8 cellular contexts compared by ENCODE assay signal in the genomic region with DNA sequence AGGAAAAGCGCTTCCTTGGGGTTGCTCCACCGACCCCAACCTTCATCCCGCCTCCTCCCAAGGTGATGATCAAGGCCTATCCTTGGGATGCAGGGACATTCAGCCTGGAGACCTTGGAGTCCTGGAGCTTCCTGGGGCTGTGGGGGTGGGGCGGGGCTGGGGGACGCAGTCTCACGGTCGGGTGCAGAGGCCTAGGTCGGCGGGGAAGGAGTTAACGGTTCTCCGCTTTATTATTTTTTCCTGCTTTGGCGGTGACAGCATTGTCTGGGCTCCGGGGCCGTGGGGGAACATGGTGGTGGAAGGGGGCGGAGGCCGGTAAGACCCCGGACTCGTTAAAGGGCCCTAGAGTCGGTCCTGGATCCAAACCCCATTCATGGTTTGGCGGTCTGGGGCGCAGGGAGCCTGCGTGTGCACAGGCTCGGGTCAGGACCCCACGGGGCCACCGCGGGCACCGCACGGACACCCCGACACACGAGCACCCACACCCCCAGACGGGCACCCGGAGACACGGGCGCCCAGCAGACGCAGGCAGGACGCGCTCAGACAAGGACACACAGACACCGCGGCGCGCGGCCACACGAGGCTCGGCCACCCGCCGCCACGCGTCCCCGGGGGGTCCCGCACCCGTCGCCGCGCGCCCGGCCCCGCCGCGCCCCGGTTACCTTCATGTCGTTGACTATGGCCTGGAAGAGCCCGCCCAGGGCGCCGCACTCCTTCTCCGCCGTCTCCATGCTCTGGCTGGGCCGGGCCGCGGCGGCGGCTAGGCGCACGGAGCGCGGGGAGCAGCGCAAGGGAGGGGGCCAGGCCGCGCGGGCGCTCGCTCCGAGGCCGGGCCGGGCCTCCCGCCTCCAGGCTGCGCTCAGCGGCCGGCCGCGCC. TPM values are rescaled to one million over a fixed set of nuclear protein-coding genes. Genes with fewer than 3 reads are reported as not detected.
DNase-seq lines count a peak whose midpoint lies in the region; ATAC-seq, FAIRE-seq and TF ChIP-seq lines count a peak whose summit lies in the region.

No MANE protein-coding gene starts in this region.

- H3K27ac Mint-ChIP-seq in natural killer cell: no peak overlapping the region

- H3K4me3 ChIP-seq in DOHH2 (ENCODE audit: low read length) (no peak overlapping the region), NT2/D1 (ENCODE audit: insufficient read length, low read depth) (peak overlapping the region; percentile 91), endothelial cell of umbilical vein (replicated peaks in 1 of 3; ENCODE audit: insufficient read depth in 1 of 3, low read depth in 1 of 3, low read length in 3 of 3) (peak overlapping the region; percentile 58 to 94 (median 61))

- DNase-seq in NT2/D1 (ENCODE audit: low read depth, low spot score) (no peak), endothelial cell of umbilical vein (ENCODE audit: low read depth, low spot score) (no peak), natural killer cell (no peak), NCI-H2081 (lab: John Stamatoyannopoulos, UW) (no peak)
- DNase-seq in stimulated activated naive CD4-positive, alpha-beta T cell treated with Interleukin-2 at 50 U/mL for 16 hours (lab: John Stamatoyannopoulos, UW): no peak
- no peak for DNase-seq in stimulated activated CD8-positive, alpha-beta memory T cell treated with anti-CD3 and anti-CD28 coated beads, Interleukin-4, amount 100 ng/mL, for 48 hours

- CTCF ChIA-PET in endothelial cell of umbilical vein (lab: Charles Lee): interaction anchor here (1.9 to 5.1 kb wide), 2 partner anchors 53 to 85 kb away, joined by 9 to 53 read pairs; no protein-coding TSS in a partner anchor

- no peaks in the 10 kb centered on the region for H3K36me3 ChIP-seq in DOHH2 (ENCODE audit: control insufficient read depth, low read length)
- H3K36me3 ChIP-seq in NT2/D1 (ENCODE audit: insufficient read depth, insufficient read length, low read length): peaks cover 36% of the 10 kb centered on the region
- H3K36me3 ChIP-seq in endothelial cell of umbilical vein (ENCODE audit: control insufficient read depth in 2 of 2, extremely low read depth in 1 of 2, insufficient read depth in 2 of 2, low read length in 2 of 2): peaks cover 0 to 4% of the 10 kb centered on the region in 2 experiments

- peaks cover 0 to 9% of the 10 kb centered on the region in 2 donors for H3K4me1 Mint-ChIP-seq in natural killer cell

- H3K9ac ChIP-seq in NT2/D1 (ENCODE audit: insufficient read length, low read depth) (peak overlapping the region; percentile 96), endothelial cell of umbilical vein (replicated peaks; ENCODE audit: extremely low read depth, insufficient read depth, low read length) (peak overlapping the region; percentile 62)

- intact Hi-C loops in endothelial cell of umbilical vein (cut with micrococcal nuclease) (loop anchor here (1.0 to 5.0 kb wide), 2 partner anchors 53 to 1498 kb away; a partner anchor contains a TSS), natural killer cell (cut with micrococcal nuclease) (no loop called here)

- H3K27me3 Mint-ChIP-seq in natural killer cell (ENCODE audit: low read depth in 2 of 2): peaks cover 0 to 2% of the 10 kb centered on the region in 2 donors

- no TSS peak for BruUV-seq in endothelial cell of umbilical vein (replicated peaks; lab: Mats Ljungman, UMichigan)

- no peaks in the 10 kb centered on the region for H3K27me3 ChIP-seq in DOHH2 (ENCODE audit: control insufficient read depth, low read length)
- no peaks in the 10 kb centered on the region for H3K27me3 ChIP-seq in NT2/D1 (ENCODE audit: insufficient read depth, insufficient read length)
- H3K27me3 ChIP-seq in endothelial cell of umbilical vein (ENCODE audit: control insufficient read depth in 2 of 2, insufficient read depth in 2 of 2, low read length in 2 of 2): no peaks in the 10 kb centered on the region

- no peaks in the 10 kb centered on the region for H3K9me3 Mint-ChIP-seq in natural killer cell

- H3K9me2 ChIP-seq in DOHH2 (replicated peaks; ENCODE audit: control insufficient read depth, low read length): no peaks in the 10 kb centered on the region

- no peaks in the 10 kb centered on the region for H3K9me1 ChIP-seq in endothelial cell of umbilical vein (replicated peaks; ENCODE audit: control insufficient read depth, extremely low read depth, insufficient read depth, low read length)

- no peaks in the 10 kb centered on the region for H3F3A ChIP-seq in DOHH2 (ENCODE audit: control insufficient read depth, insufficient read depth)

- H2AFZ ChIP-seq in endothelial cell of umbilical vein (ENCODE audit: low read depth, low read length): peak overlapping the region; percentile 17

- dilution Hi-C loops in endothelial cell of umbilical vein (cut with MboI; ENCODE audit: extremely low pct_ligation_motif_present, low sequenced_read_pairs): no loop called here

- no peaks in the 10 kb centered on the region for H3K36me3 Mint-ChIP-seq in natural killer cell

- H3K27ac ChIP-seq in DOHH2 (ENCODE audit: low read depth, low read length) (no peak overlapping the region), endothelial cell of umbilical vein (ENCODE audit: insufficient read depth, low read depth, low read length) (peak overlapping the region; percentile 30)

- ATAC-seq in natural killer cell: peak in 2 of 3 donors; percentile 53 to 62
- ATAC-seq in HG03280 (IDR thresholded peaks at IDR 0.05; ENCODE audit: unreplicated experiment): no peak

- TF ChIP-seq CTCF in DOHH2 (IDR thresholded peaks at IDR 0.05; ENCODE audit: low read depth, low read length, poor library complexity, severe bottlenecking) (no peak), endothelial cell of umbilical vein (IDR thresholded peaks at IDR 0.05; ENCODE audit: extremely low read depth in 1 of 2, insufficient read depth in 1 of 2, low read depth in 1 of 2, low read length in 2 of 2) (no peak), natural killer cell (IDR thresholded peaks at IDR 0.05) (no peak)

- no peak for TF ChIP-seq POLR2A in endothelial cell of umbilical vein (IDR thresholded peaks at IDR 0.05; ENCODE audit: low read depth, low read length)

- H4K20me1 ChIP-seq in DOHH2 (ENCODE audit: control insufficient read depth, insufficient read depth, low read depth, low read length): no peaks in the 10 kb centered on the region
- no peaks in the 10 kb centered on the region for H4K20me1 ChIP-seq in endothelial cell of umbilical vein (replicated peaks; ENCODE audit: control insufficient read depth, extremely low read depth, insufficient read depth, low read length)

- H3K9me3 ChIP-seq in DOHH2 (ENCODE audit: control insufficient read depth, insufficient read depth, low read length) (no peaks in the 10 kb centered on the region), NT2/D1 (ENCODE audit: insufficient read depth, low read length) (no peaks in the 10 kb centered on the region), endothelial cell of umbilical vein (replicated peaks; ENCODE audit: control insufficient read depth, insufficient read depth, low read length) (no peaks in the 10 kb centered on the region)

- FAIRE-seq in endothelial cell of umbilical vein (lab: Jason Lieb, UNC): no peak

- H3K4me1 ChIP-seq in DOHH2 (ENCODE audit: control insufficient read depth, low read length) (no peaks in the 10 kb centered on the region), NT2/D1 (ENCODE audit: insufficient read depth, insufficient read length) (peaks cover 51% of the 10 kb centered on the region), endothelial cell of umbilical vein (ENCODE audit: control insufficient read depth, extremely low read depth, insufficient read depth, low read length) (peaks cover 21% of the 10 kb centered on the region)

- H3K4me2 ChIP-seq in DOHH2 (ENCODE audit: low read length): 0 out of 2 replicates have a peak overlapping the region, but pooled peaks have one; percentile 16
- H3K4me2 ChIP-seq in endothelial cell of umbilical vein (ENCODE audit: insufficient read depth, low read length): peak overlapping the region; percentile 76

- POLR2A ChIA-PET in endothelial cell of umbilical vein (lab: Charles Lee): interaction anchor here (0.6 kb wide), 1 partner anchor 85 kb away, joined by 3 read pairs; no protein-coding TSS in a partner anchor

- H3K4me3 Mint-ChIP-seq in natural killer cell: peak overlapping the region; percentile 21

- H3K79me2 ChIP-seq in DOHH2 (ENCODE audit: control insufficient read depth, low read length) (no peaks in the 10 kb centered on the region), endothelial cell of umbilical vein (ENCODE audit: control insufficient read depth, insufficient read depth, low read length) (peaks cover 33% of the 10 kb centered on the region)

TF ChIP-seq in endothelial cell of umbilical vein, 7 proteins besides CTCF, POLR2A, EP300 and RAD21 (continues in another document):
- TF ChIP-seq, protein P1, sequence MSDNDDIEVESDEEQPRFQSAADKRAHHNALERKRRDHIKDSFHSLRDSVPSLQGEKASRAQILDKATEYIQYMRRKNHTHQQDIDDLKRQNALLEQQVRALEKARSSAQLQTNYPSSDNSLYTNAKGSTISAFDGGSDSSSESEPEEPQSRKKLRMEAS (IDR thresholded peaks at IDR 0.05; ENCODE audit: insufficient read depth, insufficient read length): no peak
- TF ChIP-seq JUN (IDR thresholded peaks at IDR 0.05; ENCODE audit: borderline replicate concordance, insufficient read depth, insufficient read length, low read depth): no peak
- TF ChIP-seq EZH2 (IDR thresholded peaks at IDR 0.05; ENCODE audit: borderline replicate concordance, low read depth, low read length, severe bottlenecking): no peak
- TF ChIP-seq MYC (IDR thresholded peaks at IDR 0.05; ENCODE audit: low read depth, low read length): no peak

RNA-seq across cellular contexts. Expression of a gene that starts 0.6 kb away (rescaled TPM):
- total RNA-seq in endothelial cell of umbilical vein (37.6 and 42.3 TPM in 2 replicates), natural killer cell (1 to 10 TPM; 3.8 to 8.8 (median 4.4) TPM)
- 38.4 and 41.3 TPM in 2 replicates for polyA plus RNA-seq in endothelial cell of umbilical vein
- polyA plus RNA-seq in endothelial cell of umbilical vein (2011; cell fraction: cytosol; rRNA removed): 32.0 and 51.0 TPM in 2 replicates
- 55.2 and 60.0 TPM in 2 replicates for polyA plus RNA-seq in endothelial cell of umbilical vein (2011; cell fraction: nucleus; rRNA removed)
- 39.0 and 64.5 TPM in 2 replicates for polyA plus RNA-seq in endothelial cell of umbilical vein (2012)
- polyA minus RNA-seq in endothelial cell of umbilical vein: 13.4 and 35.5 TPM in 2 replicates
- 42.5 TPM for polyA minus RNA-seq in endothelial cell of umbilical vein (2011; cell fraction: cytosol; rRNA and poly(A)+ RNA removed)
- 20.4 and 36.5 TPM in 2 replicates for polyA minus RNA-seq in endothelial cell of umbilical vein (2011; cell fraction: nucleus; rRNA and poly(A)+ RNA removed)

RNA-seq across cellular contexts. Expression of a gene that starts 38.9 kb away (rescaled TPM):
- total RNA-seq in endothelial cell of umbilical vein (0.23 and 0.97 TPM in 2 replicates), natural killer cell (under 1 TPM in 2 of 3 donors, not detected in 1; 0.48 to 0.54 TPM)
- 0.88 and 1.0 TPM in 2 replicates for polyA plus RNA-seq in endothelial cell of umbilical vein
- polyA plus RNA-seq in endothelial cell of umbilical vein (2011; cell fraction: cytosol; rRNA removed): 0.52 and 0.86 TPM in 2 replicates
- 1.0 and 1.1 TPM in 2 replicates for polyA plus RNA-seq in endothelial cell of umbilical vein (2011; cell fraction: nucleus; rRNA removed)
- 0.15 and 0.37 TPM in 2 replicates for polyA plus RNA-seq in endothelial cell of umbilical vein (2012)
- 0.15 TPM in 1 of 2 replicates, not detected in the other for polyA minus RNA-seq in endothelial cell of umbilical vein
- polyA minus RNA-seq in endothelial cell of umbilical vein (2011; cell fraction: cytosol; rRNA and poly(A)+ RNA removed): not detected
- 0.34 and 0.53 TPM in 2 replicates for polyA minus RNA-seq in endothelial cell of umbilical vein (2011; cell fraction: nucleus; rRNA and poly(A)+ RNA removed)
